Comparison of ENCODE assay signal across 19 cellular contexts in genomic region chr11:62796281-62796680, GRCh38.
"Had no signal": no experiment of that assay in that cellular context is flagged by ENCODE, and none has a peak within 500 bp of the region (broad histone marks: within the 10 kb centered on the region; RNA-seq: fewer than 3 reads in every experiment).

No MANE protein-coding gene starts in this region.

- H3K9me3 Mint-ChIP-seq: activated CD4-positive, alpha-beta T cell treated with anti-CD3 and anti-CD28 coated beads, Interleukin-2, amount 10 ng/mL, durations not matched to agents 7 days and 5 days; activated naive CD8-positive, alpha-beta T cell treated with anti-CD3 and anti-CD28 coated beads, Interleukin-2, amount 10 ng/mL, durations not matched to agents 7 days and 5 days; immature natural killer cell; naive B cell; T-helper 1 cell treated with Interleukin-12 subunit alpha and Interleukin-12 subunit beta and Interleukin-4 antibody, amounts not matched to agents 30 μg/mL and 1 μg/mL, for 36 hours had no signal

- ATAC-seq: activated CD4-positive, CD25-positive, alpha-beta regulatory T cell treated with anti-CD3 and anti-CD28 coated beads, Interleukin-2, amount 50 U/mL, for 24 hours; esophagus mucosa; gastroesophageal sphincter; heart right ventricle; left ventricle myocardium superior; stimulated activated naive CD8-positive, alpha-beta T cell treated with anti-CD3 and anti-CD28 coated beads, Interleukin-15, Interleukin-2, amounts not matched to agents 100 U/mL and 50 U/mL, for 24 hours had no signal

- DNase-seq: activated CD4-positive, alpha-beta T cell treated with anti-CD3 and anti-CD28 coated beads, Interleukin-2, amount 10 ng/mL, durations not matched to agents 7 days and 5 days; activated CD8-positive, alpha-beta memory T cell treated with anti-CD3 and anti-CD28 coated beads for 24 hours; activated CD8-positive, alpha-beta memory T cell treated with anti-CD3 and anti-CD28 coated beads, Interleukin-2, amount 50 U/mL, for 48 hours; activated naive CD8-positive, alpha-beta T cell treated with anti-CD3 and anti-CD28 coated beads, Interleukin-2, amount 10 ng/mL, durations not matched to agents 7 days and 5 days; caudate nucleus; heart right ventricle; immature natural killer cell; left ventricle myocardium superior; naive B cell; ovary; sigmoid colon; spleen; stimulated activated naive CD8-positive, alpha-beta T cell treated with anti-CD3 and anti-CD28 coated beads, Interleukin-15, Interleukin-2, amounts not matched to agents 100 U/mL and 50 U/mL, for 24 hours; uterus had no signal

- H3K27ac Mint-ChIP-seq: activated CD4-positive, alpha-beta T cell treated with anti-CD3 and anti-CD28 coated beads, Interleukin-2, amount 10 ng/mL, durations not matched to agents 7 days and 5 days; activated naive CD8-positive, alpha-beta T cell treated with anti-CD3 and anti-CD28 coated beads, Interleukin-2, amount 10 ng/mL, durations not matched to agents 7 days and 5 days had no signal

- H3K4me3 ChIP-seq: gastroesophageal sphincter, heart right ventricle, ovary, sigmoid colon, spleen, tibial nerve, uterus had no signal

- H3K27me3 Mint-ChIP-seq: activated CD4-positive, alpha-beta T cell treated with anti-CD3 and anti-CD28 coated beads, Interleukin-2, amount 10 ng/mL, durations not matched to agents 7 days and 5 days; activated naive CD8-positive, alpha-beta T cell treated with anti-CD3 and anti-CD28 coated beads, Interleukin-2, amount 10 ng/mL, durations not matched to agents 7 days and 5 days; naive B cell had no signal

- H3K9me3 ChIP-seq: gastroesophageal sphincter, heart right ventricle, ovary, sigmoid colon, spleen, tibial nerve, uterus had no signal

- H3K27me3 ChIP-seq: gastroesophageal sphincter, heart right ventricle, ovary, sigmoid colon, spleen, tibial nerve, uterus had no signal

- H3K27ac ChIP-seq: gastroesophageal sphincter, heart right ventricle, ovary, sigmoid colon, spleen, tibial nerve, uterus had no signal

- H3K36me3 ChIP-seq: ovary, uterus had no signal

- H3K4me3 Mint-ChIP-seq: activated CD4-positive, alpha-beta T cell treated with anti-CD3 and anti-CD28 coated beads, Interleukin-2, amount 10 ng/mL, durations not matched to agents 7 days and 5 days; activated naive CD8-positive, alpha-beta T cell treated with anti-CD3 and anti-CD28 coated beads, Interleukin-2, amount 10 ng/mL, durations not matched to agents 7 days and 5 days; immature natural killer cell; T-helper 1 cell treated with Interleukin-12 subunit alpha and Interleukin-12 subunit beta and Interleukin-4 antibody, amounts not matched to agents 30 μg/mL and 1 μg/mL, for 36 hours had no signal
